9 cellular contexts compared by ENCODE assay signal in genomic region chr14:23555533-23555881, GRCh38. TPM values are rescaled to one million over a fixed set of nuclear protein-coding genes. Genes with fewer than 3 reads are reported as not detected.
DNase-seq lines count a peak whose midpoint lies in the region; ATAC-seq and TF ChIP-seq lines count a peak whose summit lies in the region.
"Had no signal": no experiment of that assay in that cellular context is flagged by ENCODE, and none has a peak within 500 bp of the region (broad histone marks: within the 10 kb centered on the region; RNA-seq: fewer than 3 reads in every experiment).

No MANE protein-coding gene starts in this region.

- ATAC-seq in HG02759 (IDR thresholded peaks at IDR 0.05; ENCODE audit: unreplicated experiment) (peak; percentile 13), mucosa of descending colon (no peak), GM18861 (IDR thresholded peaks at IDR 0.05; ENCODE audit: unreplicated experiment) (no peak), HG03045 (IDR thresholded peaks at IDR 0.05; ENCODE audit: unreplicated experiment) (no peak)

- in situ Hi-C loops in brain microvascular endothelial cell (cut with HindIII; ENCODE audit: low pct_ligation_motif_present, low sequenced_read_pairs), result no loop called here

- H3K36me3 ChIP-seq in brain microvascular endothelial cell (replicated peaks) (peaks cover 6% of the 10 kb centered on the region), mucosa of descending colon (ENCODE audit: low read depth) (no peaks in the 10 kb centered on the region)

- peak overlapping the region; percentile 88 for H3K27ac ChIP-seq in 22Rv1
- peak overlapping the region; percentile 92 for H3K27ac ChIP-seq in brain microvascular endothelial cell

- no peaks in the 10 kb centered on the region for H3K27me3 ChIP-seq in brain microvascular endothelial cell (replicated peaks)

- peaks cover 24% of the 10 kb centered on the region for H3K4me1 ChIP-seq in mucosa of descending colon (ENCODE audit: low read depth)

- DNase-seq in brain microvascular endothelial cell, result no peak
- DNase-seq in mucosa of descending colon, result no peak
- DNase-seq in germinal center (ENCODE audit: low spot score), result no peak
- no peak for DNase-seq in stimulated activated CD4-positive, alpha-beta T cell treated with anti-CD3 and anti-CD28 coated beads, Interleukin-4, amount 100 ng/mL, for 24 hours

- intact Hi-C loops in mucosa of descending colon (cut with DNase I, micrococcal nuclease), result no loop called here

- peak overlapping the region; percentile 86 for H3K4me3 ChIP-seq in brain microvascular endothelial cell (ENCODE audit: low read depth, low read length)
- H3K4me3 ChIP-seq in mucosa of descending colon, result peak overlapping the region; percentile 65

- no peak for TF ChIP-seq CTCF in 22Rv1 (IDR thresholded peaks at IDR 0.05)
- no peak for TF ChIP-seq CTCF in brain microvascular endothelial cell (IDR thresholded peaks at IDR 0.05; ENCODE audit: low read depth, low read length, missing control alignments)
- TF ChIP-seq CTCF in mucosa of descending colon (IDR thresholded peaks at IDR 0.05), result no peak

- no peaks in the 10 kb centered on the region for H3K9me3 ChIP-seq in mucosa of descending colon

RNA-seq across cellular contexts. Expression of gene THTPA, which starts 0.6 kb away (rescaled TPM):
- total RNA-seq in mucosa of descending colon, result 10 to 100 TPM; 16.8 to 17.4 (median 17.4) TPM

RNA-seq across cellular contexts. Expression of gene ZFHX2, which starts 3.9 kb away (rescaled TPM):
- 1 to 10 TPM in 2 of 3 donors, under 1 TPM in 1; 0.92 to 3.2 (median 1.6) TPM for total RNA-seq in mucosa of descending colon

RNA-seq across cellular contexts. Expression of gene AP1G2, which starts 12.1 kb away (rescaled TPM):
- total RNA-seq in mucosa of descending colon, result 100 to 1,000 TPM in 2 of 3 donors, 10 to 100 TPM in 1; 95.4 to 271 (median 122) TPM

RNA-seq across cellular contexts. Expression of gene JPH4, which starts 23.1 kb away (rescaled TPM):
- 1 to 10 TPM in 1 of 3 donors, under 1 TPM in 2; 0.26 to 3.7 (median 0.87) TPM for total RNA-seq in mucosa of descending colon
- total RNA-seq: T-helper 2 cell treated with Interferon-gamma antibody and Interleukin-4, amounts not matched to agents 100 ng/mL and 5 ng/mL, for 36 hours had no signal
